In genomic region chr3:46500631-46501377, GRCh38 we compare ENCODE assay signal across 16 cellular contexts. TPM values are rescaled to one million over a fixed set of nuclear protein-coding genes. Genes with fewer than 3 reads are reported as not detected.
DNase-seq lines count a peak whose midpoint lies in the region; ATAC-seq, FAIRE-seq and TF ChIP-seq lines count a peak whose summit lies in the region.
"Had no signal": no experiment of that assay in that cellular context is flagged by ENCODE, and none has a peak within 500 bp of the region (broad histone marks: within the 10 kb centered on the region; RNA-seq: fewer than 3 reads in every experiment).

No MANE protein-coding gene starts in this region.

- peak; percentile 89 for FAIRE-seq in GM19239 (lab: Jason Lieb, UNC)

- no peaks in the 10 kb centered on the region for H3K9me3 ChIP-seq in SJSA1 (replicated peaks)
- no peaks in the 10 kb centered on the region for H3K9me3 ChIP-seq in naive thymus-derived CD4-positive, alpha-beta T cell (ENCODE audit: control insufficient read depth in 2 of 3, low read length in 3 of 3)
- H3K9me3 ChIP-seq: testis had no signal

- ATAC-seq in naive thymus-derived CD4-positive, alpha-beta T cell, result no peak

- no peaks in the 10 kb centered on the region for H3K27me3 ChIP-seq in SJSA1 (replicated peaks)
- H3K27me3 ChIP-seq in naive thymus-derived CD4-positive, alpha-beta T cell (ENCODE audit: control insufficient read depth in 2 of 2, insufficient read depth in 2 of 2, low read length in 2 of 2), result no peaks in the 10 kb centered on the region
- H3K27me3 ChIP-seq: testis had no signal

- peaks cover 0 to 1% (median 0%) of the 10 kb centered on the region in 11 donors for H3K9me3 Mint-ChIP-seq in naive thymus-derived CD4-positive, alpha-beta T cell
- H3K9me3 Mint-ChIP-seq: activated CD4-positive, alpha-beta T cell treated with anti-CD3 and anti-CD28 coated beads, Interleukin-2, amount 10 ng/mL, durations not matched to agents 24 days and 14 days had no signal

- peaks cover 9 to 40% (median 18%) of the 10 kb centered on the region in 7 donors for H3K4me1 Mint-ChIP-seq in naive thymus-derived CD4-positive, alpha-beta T cell

- peaks cover 40% of the 10 kb centered on the region for H3K4me1 ChIP-seq in SJSA1 (replicated peaks)
- H3K4me1 ChIP-seq in naive thymus-derived CD4-positive, alpha-beta T cell (ENCODE audit: control insufficient read depth in 2 of 2, insufficient read depth in 2 of 2, low read length in 2 of 2), result peaks cover 5% of the 10 kb centered on the region in 2 donors
- H3K4me1 ChIP-seq: testis had no signal

- DNase-seq in AG09319 (ENCODE audit: extremely low read depth, low read depth), result peak; percentile 40
- no peak for DNase-seq in GM19239 (ENCODE audit: insufficient read length, low spot score)
- peak in 1 of 2 experiments; percentile 37 for DNase-seq in SJSA1 (ENCODE audit: low read depth in 1 of 2, low spot score in 2 of 2)
- DNase-seq in foreskin fibroblast, result peak; percentile 62 to 73
- no peak for DNase-seq in AML-193 (lab: John Stamatoyannopoulos, UW)
- DNase-seq in naive thymus-derived CD4-positive, alpha-beta T cell, result no peak
- no peak for DNase-seq in NCI-H2081 treated with DMSO at 0.1 percent for 48 hours (lab: John Stamatoyannopoulos, UW)
- no peak for DNase-seq in NCI-H524 (lab: John Stamatoyannopoulos, UW)
- DNase-seq: activated CD4-positive, alpha-beta T cell treated with anti-CD3 and anti-CD28 coated beads, Interleukin-2, amount 10 ng/mL, durations not matched to agents 24 days and 14 days; activated gamma-delta T cell treated with Interleukin-2 at 50 U/mL for 16 hours; C1 segment of cervical spinal cord; NCI-H1048; NCI-H748 treated with DMSO at 0.1 percent for 48 hours; SW 1271; testis had no signal

- POLR2A ChIA-PET in naive thymus-derived CD4-positive, alpha-beta T cell (lab: Charles Lee), result no interaction called here

- no peaks in the 10 kb centered on the region for H3K36me3 ChIP-seq in SJSA1
- no peaks in the 10 kb centered on the region for H3K36me3 ChIP-seq in naive thymus-derived CD4-positive, alpha-beta T cell (ENCODE audit: control insufficient read depth in 2 of 3, insufficient read depth in 3 of 3, low read length in 3 of 3)

- CTCF ChIA-PET in naive thymus-derived CD4-positive, alpha-beta T cell (lab: Charles Lee), result interaction anchor here (1.1 to 1.2 kb wide), 2 partner anchors 12 to 39 kb away, joined by 3 to 4 read pairs; no protein-coding TSS in a partner anchor

- H3K27me3 Mint-ChIP-seq in naive thymus-derived CD4-positive, alpha-beta T cell, result peaks cover 0 to 8% (median 0%) of the 10 kb centered on the region in 5 donors

- intact Hi-C loops in naive thymus-derived CD4-positive, alpha-beta T cell (cut with micrococcal nuclease), result no loop called here

- H3K36me3 Mint-ChIP-seq in naive thymus-derived CD4-positive, alpha-beta T cell, result no peaks in the 10 kb centered on the region

- H3K27ac Mint-ChIP-seq in naive thymus-derived CD4-positive, alpha-beta T cell, result peak overlapping the region in 2 of 9 donors; percentile 18
- H3K27ac Mint-ChIP-seq: activated CD4-positive, alpha-beta T cell treated with anti-CD3 and anti-CD28 coated beads, Interleukin-2, amount 10 ng/mL, durations not matched to agents 24 days and 14 days had no signal

- H3K4me3 ChIP-seq in SJSA1 (no peak overlapping the region), foreskin fibroblast (ENCODE audit: low read depth in 1 of 2, low read length in 2 of 2) (no peak overlapping the region)
- no peak overlapping the region for H3K4me3 ChIP-seq in naive thymus-derived CD4-positive, alpha-beta T cell (ENCODE audit: low read length)
- H3K4me3 ChIP-seq: testis had no signal

- H3K27ac ChIP-seq in SJSA1, result peak overlapping the region; percentile 41
- no peak overlapping the region for H3K27ac ChIP-seq in naive thymus-derived CD4-positive, alpha-beta T cell (ENCODE audit: low read depth, low read length)
- H3K27ac ChIP-seq: testis had no signal

- no peak overlapping the region for H3K4me3 Mint-ChIP-seq in naive thymus-derived CD4-positive, alpha-beta T cell
- H3K4me3 Mint-ChIP-seq: activated CD4-positive, alpha-beta T cell treated with anti-CD3 and anti-CD28 coated beads, Interleukin-2, amount 10 ng/mL, durations not matched to agents 24 days and 14 days had no signal

- TF ChIP-seq CTCF in AG09319 (IDR thresholded peaks at IDR 0.05; ENCODE audit: low read depth, low read length), result no peak
- no peak for TF ChIP-seq CTCF in foreskin fibroblast (IDR thresholded peaks at IDR 0.05; ENCODE audit: low read depth, low read length)

RNA-seq across cellular contexts. Expression of gene RTP3, which starts 3.0 kb away (rescaled TPM):
- total RNA-seq in SJSA1 (2014; rRNA removed; shearing (Covaris generic)), result not detected in 2 replicates
- total RNA-seq in naive thymus-derived CD4-positive, alpha-beta T cell, result not detected
- not detected for polyA plus RNA-seq in naive thymus-derived CD4-positive, alpha-beta T cell
- total RNA-seq: activated CD4-positive, alpha-beta T cell treated with anti-CD3 and anti-CD28 coated beads, Interleukin-2, amount 10 ng/mL, durations not matched to agents 24 days and 14 days; lower leg skin had no signal

RNA-seq across cellular contexts. Expression of gene LTF, which starts 36.1 kb away (rescaled TPM):
- 0.08 TPM in 1 of 2 replicates, not detected in the other for total RNA-seq in SJSA1 (2014; rRNA removed; shearing (Covaris generic))
- under 1 TPM in 1 of 5 experiments, not detected in 4; 0.78 TPM for total RNA-seq in naive thymus-derived CD4-positive, alpha-beta T cell
- not detected for polyA plus RNA-seq in naive thymus-derived CD4-positive, alpha-beta T cell
- total RNA-seq: activated CD4-positive, alpha-beta T cell treated with anti-CD3 and anti-CD28 coated beads, Interleukin-2, amount 10 ng/mL, durations not matched to agents 24 days and 14 days had no signal

Comparison
In these comparisons a context has a peak if more than half of its experiments do, and no peak if none do; other contexts are left out.
1. DNase-seq: peak in AG09319 (single experiment) and foreskin fibroblast (2 of 2); none in GM19239 (single experiment), AML-193 (0 of 2), naive thymus-derived CD4-positive, alpha-beta T cell (0 of 9), NCI-H2081 treated with DMSO at 0.1 percent for 48 hours (single experiment) and NCI-H524 (0 of 2).